Comparison of ENCODE assay signal across 1 cellular context in the genomic region with DNA sequence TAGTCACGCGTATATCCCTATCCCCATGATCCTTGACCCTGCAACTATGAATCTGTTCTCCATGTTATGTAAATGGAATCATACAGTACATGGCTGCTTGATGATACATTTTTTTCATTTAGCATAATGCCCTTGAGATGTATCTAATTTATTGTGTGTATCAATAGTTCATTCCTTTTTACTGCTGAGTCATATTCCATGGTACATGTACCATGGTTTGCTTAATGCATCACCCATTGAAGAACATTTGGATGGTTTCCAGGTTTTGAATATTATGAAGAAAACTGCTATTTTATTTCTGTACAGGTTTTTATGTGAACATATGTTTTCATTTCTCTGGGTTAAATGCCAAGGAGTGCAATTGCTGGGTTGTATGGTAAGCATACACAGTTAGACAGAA.
TF ChIP-seq lines count a peak whose summit lies in the region.

No MANE protein-coding gene starts in this region.

TF ChIP-seq in endothelial cell of umbilical vein, 7 proteins besides CTCF, POLR2A, EP300 and RAD21:
- TF ChIP-seq EZH2 (IDR thresholded peaks at IDR 0.05; ENCODE audit: borderline replicate concordance, low read depth, low read length, severe bottlenecking) (no peak), FOS (IDR thresholded peaks at IDR 0.05; ENCODE audit: borderline replicate concordance, insufficient read depth, low read length) (peak; percentile 87), JUN (IDR thresholded peaks at IDR 0.05; ENCODE audit: borderline replicate concordance, insufficient read depth, insufficient read length, low read depth) (peak; percentile 76), MYC (IDR thresholded peaks at IDR 0.05; ENCODE audit: low read depth, low read length) (no peak), GATA2 (IDR thresholded peaks at IDR 0.05; ENCODE audit: insufficient read depth, insufficient read length, low read depth, low read length) (no peak)
TF ChIP-seq in endothelial cell of umbilical vein: peak in this region for 2.
